21 cellular contexts compared by ENCODE assay signal in genomic region chr2:60318544-60318943, GRCh38.
DNase-seq lines count a peak whose midpoint lies in the region; ATAC-seq and TF ChIP-seq lines count a peak whose summit lies in the region.
"Had no signal": no experiment of that assay in that cellular context is flagged by ENCODE, and none has a peak within 500 bp of the region (broad histone marks: within the 10 kb centered on the region; RNA-seq: fewer than 3 reads in every experiment).

No MANE protein-coding gene starts in this region.

- H2AFZ ChIP-seq in H9 (ENCODE audit: low read length), result no peak overlapping the region

- H3K9ac ChIP-seq in H9 (ENCODE audit: extremely low read depth, insufficient read length, low read length), result no peak overlapping the region

- H2BK120ac ChIP-seq in H9 (ENCODE audit: low read depth, low read length, poor library complexity, severe bottlenecking), result no peak overlapping the region

- H3K36me3 ChIP-seq in A673 (ENCODE audit: insufficient read depth, low read length, poor library complexity, severe bottlenecking), result no peaks in the 10 kb centered on the region
- H3K36me3 ChIP-seq in WERI-Rb-1, result no peaks in the 10 kb centered on the region
- H3K36me3 ChIP-seq: esophagus muscularis mucosa, lower lobe of right lung, ovary had no signal

- H3K9me3 ChIP-seq in A673 (ENCODE audit: low read depth, low read length, poor library complexity, severe bottlenecking) (no peaks in the 10 kb centered on the region), H9 (ENCODE audit: control insufficient read depth, low read depth, low read length) (no peaks in the 10 kb centered on the region), WERI-Rb-1 (ENCODE audit: severe bottlenecking) (no peaks in the 10 kb centered on the region)
- H3K9me3 ChIP-seq: esophagus muscularis mucosa, lower lobe of right lung, ovary had no signal

- no peak overlapping the region for H3K18ac ChIP-seq in H9 (ENCODE audit: insufficient read length, low read depth, low read length)

- no peak overlapping the region for H2BK5ac ChIP-seq in H9 (ENCODE audit: insufficient read length, low read length)

- DNase-seq in A673 (ENCODE audit: low spot score), result peak; percentile 10
- peak; percentile 57 for DNase-seq in H9
- DNase-seq in dorsolateral prefrontal cortex, result peak in 1 of 10 donors; percentile 52
- DNase-seq in islet precursor cell, result peak; percentile 60
- DNase-seq in natural killer cell, result no peak
- no peak for DNase-seq in NCI-H1417 (lab: John Stamatoyannopoulos, UW)
- no peak for DNase-seq in WERI-Rb-1
- DNase-seq: activated CD4-positive, alpha-beta T cell treated with anti-CD3 and anti-CD28 coated beads, Interleukin-2, amount 50 U/mL, for 4 hours; activated naive CD4-positive, alpha-beta T cell; activated T-cell treated with anti-CD3 and anti-CD28 coated beads for 4 hours; CD4-positive, alpha-beta T cell; central memory CD4-positive, alpha-beta T cell; effector CD4-positive, alpha-beta T cell; immature natural killer cell; KBM-7; lower lobe of right lung; NCI-H187 treated with DMSO at 0.1 percent for 48 hours; NCI-H446; ovary had no signal

- WGBS in H9 (ENCODE audit: extremely low coverage, insufficient read length, low lambda C conversion rate), result no CpG with 5 or more reads among the region's 9 CpGs

- H3K4me3 Mint-ChIP-seq in H9, result no peak overlapping the region
- H3K4me3 Mint-ChIP-seq in natural killer cell, result no peak overlapping the region
- H3K4me3 Mint-ChIP-seq: CD4-positive, alpha-beta T cell; immature natural killer cell had no signal

- no peaks in the 10 kb centered on the region for H3K4me1 ChIP-seq in A673 (ENCODE audit: insufficient read depth, low read length, poor library complexity, severe bottlenecking)
- no peaks in the 10 kb centered on the region for H3K4me1 ChIP-seq in H9 (ENCODE audit: insufficient read depth, low read length)

- H3T11ph ChIP-seq in H9 (ENCODE audit: low read length), result no peak overlapping the region

- H3K36me3 Mint-ChIP-seq in H9 (ENCODE audit: insufficient read depth in 1 of 3, low read depth in 3 of 3) (no peaks in the 10 kb centered on the region), natural killer cell (no peaks in the 10 kb centered on the region)
- H3K36me3 Mint-ChIP-seq: immature natural killer cell had no signal

- no peak overlapping the region for H2AK5ac ChIP-seq in H9 (ENCODE audit: insufficient read length, low read length)

- no peak overlapping the region for H2BK12ac ChIP-seq in H9 (ENCODE audit: insufficient read length, low read depth, low read length)

- H3K56ac ChIP-seq in H9 (ENCODE audit: insufficient read length, low read depth, low read length), result no peak overlapping the region

- no peaks in the 10 kb centered on the region for H3K23me2 ChIP-seq in H9 (ENCODE audit: insufficient read length, low read depth, low read length, poor library complexity, severe bottlenecking)

- POLR2A ChIA-PET in A673 (lab: Charles Lee; ENCODE audit: low non-redundant PET), result no interaction called here

- H3K27me3 ChIP-seq in A673 (replicated peaks; ENCODE audit: insufficient read depth, low read depth, low read length, poor library complexity) (peaks cover 62% of the 10 kb centered on the region), H9 (ENCODE audit: insufficient read depth, low read length) (no peaks in the 10 kb centered on the region), dorsolateral prefrontal cortex (peaks cover 0 to 9% (median 0%) of the 10 kb centered on the region in 45 donors), WERI-Rb-1 (ENCODE audit: insufficient read depth, low read depth, severe bottlenecking) (no peaks in the 10 kb centered on the region)
- H3K27me3 ChIP-seq: esophagus muscularis mucosa, ovary had no signal

- H3K4me1 Mint-ChIP-seq in H9 (peaks cover 34 to 56% of the 10 kb centered on the region in 2 experiments), natural killer cell (no peaks in the 10 kb centered on the region)
- H3K4me1 Mint-ChIP-seq: immature natural killer cell had no signal

- no peaks in the 10 kb centered on the region for H3K79me1 ChIP-seq in H9 (ENCODE audit: insufficient read depth, low read depth, low read length, poor library complexity, severe bottlenecking)

- H3K23ac ChIP-seq in H9 (ENCODE audit: insufficient read length, low read depth, low read length), result no peak overlapping the region

- H4K20me1 ChIP-seq in H9 (ENCODE audit: control insufficient read depth, insufficient read depth, insufficient read length), result no peaks in the 10 kb centered on the region

- H3K27ac ChIP-seq in A673 (ENCODE audit: low read depth, low read length, poor library complexity, severe bottlenecking) (no peak overlapping the region), H9 (ENCODE audit: insufficient read length, low read depth, low read length) (no peak overlapping the region), dorsolateral prefrontal cortex (no peak overlapping the region), WERI-Rb-1 (no peak overlapping the region)
- H3K27ac ChIP-seq: esophagus muscularis mucosa, lower lobe of right lung, ovary had no signal

- H4K8ac ChIP-seq in H9 (replicated peaks; ENCODE audit: insufficient read length, low read depth, low read length), result no peak overlapping the region

- H3K9me3 Mint-ChIP-seq in H9 (no peaks in the 10 kb centered on the region), natural killer cell (no peaks in the 10 kb centered on the region)
- H3K9me3 Mint-ChIP-seq: CD4-positive, alpha-beta T cell; immature natural killer cell had no signal

- CTCF ChIA-PET in A673 (lab: Charles Lee), result no interaction called here

- peak; percentile 33 for TF ChIP-seq CTCF in A673 (conservative IDR thresholded peaks at IDR 0.05; ENCODE audit: low read depth, low read length)
- peak; percentile 41; the same call in 2 of the 3 replicates for TF ChIP-seq CTCF in H9 (conservative IDR thresholded peaks at IDR 0.05)
- peak in 39 of 56 donors; percentile 8 to 68 (median 33) for TF ChIP-seq CTCF in dorsolateral prefrontal cortex (IDR thresholded peaks at IDR 0.05 in 54 of 56, conservative IDR thresholded peaks at IDR 0.05 in 2 of 56; ENCODE audit: low read depth in 1 of 56, partially characterized antibody in 56 of 56)
- no peak for TF ChIP-seq CTCF in natural killer cell (IDR thresholded peaks at IDR 0.05)
- no peak for TF ChIP-seq CTCF in WERI-Rb-1 (IDR thresholded peaks at IDR 0.05; ENCODE audit: low read depth, low read length)

- no peak overlapping the region for H4K5ac ChIP-seq in H9 (ENCODE audit: insufficient read length, low read depth, low read length)

- intact Hi-C loops in A673 (cut with micrococcal nuclease; ENCODE audit: unreplicated experiment), result no loop called here
- intact Hi-C loops in dorsolateral prefrontal cortex (cut with DNase I), result no loop called here
- intact Hi-C loops in natural killer cell (cut with micrococcal nuclease), result no loop called here

- no peak overlapping the region for H3K4ac ChIP-seq in H9 (ENCODE audit: low read depth, low read length)

- no peak overlapping the region; the same call in 1 of the 2 replicates for H3K14ac ChIP-seq in H9 (ENCODE audit: insufficient read depth, low read length)

- H3K79me2 ChIP-seq in H9 (ENCODE audit: insufficient read depth, low read length), result no peaks in the 10 kb centered on the region

- no peak overlapping the region for H3K4me2 ChIP-seq in H9 (ENCODE audit: insufficient read depth, insufficient read length, low read length)

- H2BK20ac ChIP-seq in H9 (ENCODE audit: low read depth, low read length, poor library complexity, severe bottlenecking), result no peak overlapping the region

- H4K91ac ChIP-seq in H9 (ENCODE audit: insufficient read length, low read depth, low read length), result no peak overlapping the region

- H3K27me3 Mint-ChIP-seq in H9 (ENCODE audit: low read depth) (peaks cover 11% of the 10 kb centered on the region), natural killer cell (ENCODE audit: low read depth in 2 of 2) (peaks cover 12 to 14% of the 10 kb centered on the region in 2 donors)
- H3K27me3 Mint-ChIP-seq: CD4-positive, alpha-beta T cell had no signal

- H3K4me3 ChIP-seq in A673 (ENCODE audit: low read depth, low read length, poor library complexity, severe bottlenecking), result no peak overlapping the region
- peak overlapping the region in 8 of 59 donors; percentile 2 to 20 (median 12) for H3K4me3 ChIP-seq in dorsolateral prefrontal cortex
- H3K4me3 ChIP-seq in WERI-Rb-1 (ENCODE audit: low read depth, low read length), result no peak overlapping the region
- H3K4me3 ChIP-seq: lower lobe of right lung, ovary had no signal

- no peak overlapping the region for H3K27ac Mint-ChIP-seq in H9
- no peak overlapping the region for H3K27ac Mint-ChIP-seq in natural killer cell
- H3K27ac Mint-ChIP-seq: CD4-positive, alpha-beta T cell; immature natural killer cell had no signal

- ATAC-seq in natural killer cell (no peak), HG02870 (IDR thresholded peaks at IDR 0.05; ENCODE audit: unreplicated experiment) (no peak)

- H2BK15ac ChIP-seq in H9 (ENCODE audit: low read depth, low read length), result no peak overlapping the region

- no TSS peak for BruUV-seq in A673 (replicated peaks; lab: Mats Ljungman, UMichigan)

Comparison
In these comparisons a context has a peak if more than half of its experiments do, and no peak if none do; other contexts are left out.
1. DNase-seq: peak in A673 (single experiment), H9 (single experiment) and islet precursor cell (single experiment); none in natural killer cell (single experiment), NCI-H1417 (0 of 3) and WERI-Rb-1 (single experiment).
2. CTCF ChIP-seq: peak in A673 (single experiment), H9 (single experiment) and dorsolateral prefrontal cortex (39 of 56); none in natural killer cell (single experiment) and WERI-Rb-1 (single experiment).